8 cellular contexts compared by ENCODE assay signal in the genomic region with DNA sequence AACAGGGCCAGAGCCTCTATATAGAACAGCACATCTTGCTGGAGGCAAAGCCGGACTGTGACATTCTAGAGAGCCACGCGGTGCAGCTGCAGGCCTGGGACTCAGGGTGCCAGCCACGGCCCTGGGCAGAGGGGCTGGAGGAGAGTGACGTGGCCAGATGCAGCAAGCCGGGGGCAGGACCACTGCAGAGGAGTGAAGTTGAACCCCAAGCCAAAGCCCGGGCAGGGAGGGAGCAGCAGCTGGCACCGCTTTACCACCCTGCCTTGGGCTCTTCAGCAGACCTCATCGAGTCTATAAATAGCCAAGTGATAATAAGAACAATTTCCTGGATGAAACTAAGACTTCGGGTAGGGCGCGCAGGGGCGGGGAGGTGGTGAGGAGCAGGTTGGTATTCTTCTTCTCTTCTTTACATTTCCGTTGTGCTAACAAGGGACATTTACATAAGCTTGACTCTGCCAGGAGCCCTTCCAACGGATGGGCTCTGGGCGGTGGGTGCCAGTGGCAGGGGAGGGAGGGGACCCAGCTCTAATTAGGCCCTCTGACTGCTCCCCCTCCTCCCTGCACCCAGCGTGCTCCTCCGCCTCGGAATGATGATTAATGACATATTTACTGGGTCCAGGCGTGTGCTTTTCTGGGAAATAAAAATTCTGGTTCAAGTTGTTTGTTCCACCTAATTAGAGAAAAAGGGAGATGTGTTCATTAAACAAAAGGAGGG.
DNase-seq lines count a peak whose midpoint lies in the region; ATAC-seq and TF ChIP-seq lines count a peak whose summit lies in the region.

No MANE protein-coding gene starts in this region.

- peak overlapping the region; percentile 95 for H3K4me2 ChIP-seq in DOHH2 (ENCODE audit: low read length)
- H3K4me2 ChIP-seq in SK-N-SH, result no peak overlapping the region

- no peak for TF ChIP-seq CTCF in DOHH2 (IDR thresholded peaks at IDR 0.05; ENCODE audit: low read depth, low read length, poor library complexity, severe bottlenecking)
- no peak for TF ChIP-seq CTCF in SK-N-SH (IDR thresholded peaks at IDR 0.05)

- H3K9me2 ChIP-seq in DOHH2 (replicated peaks; ENCODE audit: control insufficient read depth, low read length) (no peaks in the 10 kb centered on the region), SK-N-SH (no peaks in the 10 kb centered on the region)

- H3F3A ChIP-seq in DOHH2 (ENCODE audit: control insufficient read depth, insufficient read depth) (peaks cover 3% of the 10 kb centered on the region; the same call in 1 of the 2 replicates), SK-N-SH (replicated peaks; ENCODE audit: insufficient read depth) (no peaks in the 10 kb centered on the region)

- peak overlapping the region; percentile 77 for H3K4me3 ChIP-seq in DOHH2 (ENCODE audit: low read length)
- H3K4me3 ChIP-seq in SK-N-SH (ENCODE audit: low read depth in 2 of 2, low read length in 1 of 2), result no peak overlapping the region

- H3K79me2 ChIP-seq in DOHH2 (ENCODE audit: control insufficient read depth, low read length) (no peaks in the 10 kb centered on the region), SK-N-SH (ENCODE audit: insufficient read depth) (no peaks in the 10 kb centered on the region)

- H3K9me3 ChIP-seq in DOHH2 (ENCODE audit: control insufficient read depth, insufficient read depth, low read length) (no peaks in the 10 kb centered on the region), SK-N-SH (no peaks in the 10 kb centered on the region)

- TF ChIP-seq RAD21 in SK-N-SH (IDR thresholded peaks at IDR 0.05; ENCODE audit: low read length), result no peak

- H3K27me3 ChIP-seq in DOHH2 (ENCODE audit: control insufficient read depth, low read length), result no peaks in the 10 kb centered on the region; the same call in 1 of the 2 replicates
- H3K27me3 ChIP-seq in SK-N-SH (ENCODE audit: insufficient read depth), result no peaks in the 10 kb centered on the region

- POLR2A ChIA-PET in SK-N-SH (lab: Yijun Ruan, JAX), result no interaction called here

- H4K20me1 ChIP-seq in DOHH2 (ENCODE audit: control insufficient read depth, insufficient read depth, low read depth, low read length) (no peaks in the 10 kb centered on the region), SK-N-SH (ENCODE audit: insufficient read depth) (no peaks in the 10 kb centered on the region)

- in situ Hi-C loops in G401 (cut with HindIII; ENCODE audit: low sequenced_read_pairs), result no loop called here

- CTCF ChIA-PET in SK-N-SH (lab: Yijun Ruan, JAX), result interaction anchor here (0.6 to 9.2 kb wide), 7 partner anchors 8 to 525 kb away, joined by 3 to 78 read pairs (median 5); no protein-coding TSS in a partner anchor

- H3K27ac ChIP-seq in DOHH2 (ENCODE audit: low read depth, low read length) (peak overlapping the region; percentile 80), SK-N-SH (ENCODE audit: low read depth in 2 of 2, low read length in 1 of 2) (no peak overlapping the region)

- DNase-seq in SK-N-SH (peak; percentile 57), mucosa of gallbladder (ENCODE audit: low spot score) (peak; percentile 18), NCI-H1048 (lab: John Stamatoyannopoulos, UW) (no peak), G401 (ENCODE audit: low spot score) (no peak)
- no peak for DNase-seq in stimulated activated CD4-positive, alpha-beta T cell treated with anti-CD3 and anti-CD28 coated beads, Interleukin-12 subunit alpha, Interleukin-12 subunit beta, amount 100 ng/mL, for 4 hours

- peak; percentile 72 for ATAC-seq in GM19455 (IDR thresholded peaks at IDR 0.05; ENCODE audit: unreplicated experiment)
- ATAC-seq in HG03457 (IDR thresholded peaks at IDR 0.05; ENCODE audit: unreplicated experiment), result peak; percentile 85

- 61% methylated on average over 18 of the region's 20 CpGs for WGBS in SK-N-SH (ENCODE audit: low lambda C conversion rate)

- no peak overlapping the region for H2AFZ ChIP-seq in SK-N-SH (ENCODE audit: low read depth)

- H3K4me1 ChIP-seq in DOHH2 (ENCODE audit: control insufficient read depth, low read length) (peaks cover 46% of the 10 kb centered on the region), SK-N-SH (ENCODE audit: control insufficient read depth in 1 of 2, insufficient read depth in 2 of 2, low read depth in 1 of 2, low read length in 1 of 2) (peaks cover 8 to 17% of the 10 kb centered on the region in 2 experiments; a peak in 2 of 4 replicates)

- no peak for TF ChIP-seq EP300 in SK-N-SH (IDR thresholded peaks at IDR 0.05; ENCODE audit: borderline replicate concordance in 1 of 2, low read depth in 1 of 2, low read length in 1 of 2)

- no peak overlapping the region for H3K9ac ChIP-seq in SK-N-SH

- no peaks in the 10 kb centered on the region for H3K36me3 ChIP-seq in DOHH2 (ENCODE audit: control insufficient read depth, low read length)
- no peaks in the 10 kb centered on the region for H3K36me3 ChIP-seq in SK-N-SH (replicated peaks in 1 of 2; ENCODE audit: control insufficient read depth in 1 of 2, insufficient read depth in 2 of 2, low read length in 1 of 2)

TF ChIP-seq in SK-N-SH, 30 proteins besides CTCF, POLR2A, EP300 and RAD21:
- TF ChIP-seq, protein P1, sequence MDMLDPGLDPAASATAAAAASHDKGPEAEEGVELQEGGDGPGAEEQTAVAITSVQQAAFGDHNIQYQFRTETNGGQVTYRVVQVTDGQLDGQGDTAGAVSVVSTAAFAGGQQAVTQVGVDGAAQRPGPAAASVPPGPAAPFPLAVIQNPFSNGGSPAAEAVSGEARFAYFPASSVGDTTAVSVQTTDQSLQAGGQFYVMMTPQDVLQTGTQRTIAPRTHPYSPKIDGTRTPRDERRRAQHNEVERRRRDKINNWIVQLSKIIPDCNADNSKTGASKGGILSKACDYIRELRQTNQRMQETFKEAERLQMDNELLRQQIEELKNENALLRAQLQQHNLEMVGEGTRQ (IDR thresholded peaks at IDR 0.05; ENCODE audit: borderline replicate concordance, low read depth, low read length), result no peak
- TF ChIP-seq, protein P2, sequence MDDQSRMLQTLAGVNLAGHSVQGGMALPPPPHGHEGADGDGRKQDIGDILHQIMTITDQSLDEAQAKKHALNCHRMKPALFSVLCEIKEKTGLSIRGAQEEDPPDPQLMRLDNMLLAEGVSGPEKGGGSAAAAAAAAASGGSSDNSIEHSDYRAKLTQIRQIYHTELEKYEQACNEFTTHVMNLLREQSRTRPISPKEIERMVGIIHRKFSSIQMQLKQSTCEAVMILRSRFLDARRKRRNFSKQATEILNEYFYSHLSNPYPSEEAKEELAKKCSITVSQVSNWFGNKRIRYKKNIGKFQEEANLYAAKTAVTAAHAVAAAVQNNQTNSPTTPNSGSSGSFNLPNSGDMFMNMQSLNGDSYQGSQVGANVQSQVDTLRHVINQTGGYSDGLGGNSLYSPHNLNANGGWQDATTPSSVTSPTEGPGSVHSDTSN (IDR thresholded peaks at IDR 0.05), result no peak
- TF ChIP-seq TCF12 (IDR thresholded peaks at IDR 0.05) (no peak), FOSL2 (IDR thresholded peaks at IDR 0.05; ENCODE audit: borderline replicate concordance, low read depth) (no peak), TAF1 (IDR thresholded peaks at IDR 0.05; ENCODE audit: borderline replicate concordance, low read depth, low read length) (no peak)
- TF ChIP-seq, protein P3, sequence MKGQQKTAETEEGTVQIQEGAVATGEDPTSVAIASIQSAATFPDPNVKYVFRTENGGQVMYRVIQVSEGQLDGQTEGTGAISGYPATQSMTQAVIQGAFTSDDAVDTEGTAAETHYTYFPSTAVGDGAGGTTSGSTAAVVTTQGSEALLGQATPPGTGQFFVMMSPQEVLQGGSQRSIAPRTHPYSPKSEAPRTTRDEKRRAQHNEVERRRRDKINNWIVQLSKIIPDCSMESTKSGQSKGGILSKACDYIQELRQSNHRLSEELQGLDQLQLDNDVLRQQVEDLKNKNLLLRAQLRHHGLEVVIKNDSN (IDR thresholded peaks at IDR 0.05; ENCODE audit: borderline replicate concordance, low read depth), result no peak
- TF ChIP-seq, protein P4, sequence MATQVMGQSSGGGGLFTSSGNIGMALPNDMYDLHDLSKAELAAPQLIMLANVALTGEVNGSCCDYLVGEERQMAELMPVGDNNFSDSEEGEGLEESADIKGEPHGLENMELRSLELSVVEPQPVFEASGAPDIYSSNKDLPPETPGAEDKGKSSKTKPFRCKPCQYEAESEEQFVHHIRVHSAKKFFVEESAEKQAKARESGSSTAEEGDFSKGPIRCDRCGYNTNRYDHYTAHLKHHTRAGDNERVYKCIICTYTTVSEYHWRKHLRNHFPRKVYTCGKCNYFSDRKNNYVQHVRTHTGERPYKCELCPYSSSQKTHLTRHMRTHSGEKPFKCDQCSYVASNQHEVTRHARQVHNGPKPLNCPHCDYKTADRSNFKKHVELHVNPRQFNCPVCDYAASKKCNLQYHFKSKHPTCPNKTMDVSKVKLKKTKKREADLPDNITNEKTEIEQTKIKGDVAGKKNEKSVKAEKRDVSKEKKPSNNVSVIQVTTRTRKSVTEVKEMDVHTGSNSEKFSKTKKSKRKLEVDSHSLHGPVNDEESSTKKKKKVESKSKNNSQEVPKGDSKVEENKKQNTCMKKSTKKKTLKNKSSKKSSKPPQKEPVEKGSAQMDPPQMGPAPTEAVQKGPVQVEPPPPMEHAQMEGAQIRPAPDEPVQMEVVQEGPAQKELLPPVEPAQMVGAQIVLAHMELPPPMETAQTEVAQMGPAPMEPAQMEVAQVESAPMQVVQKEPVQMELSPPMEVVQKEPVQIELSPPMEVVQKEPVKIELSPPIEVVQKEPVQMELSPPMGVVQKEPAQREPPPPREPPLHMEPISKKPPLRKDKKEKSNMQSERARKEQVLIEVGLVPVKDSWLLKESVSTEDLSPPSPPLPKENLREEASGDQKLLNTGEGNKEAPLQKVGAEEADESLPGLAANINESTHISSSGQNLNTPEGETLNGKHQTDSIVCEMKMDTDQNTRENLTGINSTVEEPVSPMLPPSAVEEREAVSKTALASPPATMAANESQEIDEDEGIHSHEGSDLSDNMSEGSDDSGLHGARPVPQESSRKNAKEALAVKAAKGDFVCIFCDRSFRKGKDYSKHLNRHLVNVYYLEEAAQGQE (IDR thresholded peaks at IDR 0.05; ENCODE audit: low read depth, low read length), result no peak

Comparison
In these comparisons a context has a peak if more than half of its experiments do, and no peak if none do; other contexts are left out.
1. DNase-seq: peak in SK-N-SH (single experiment) and mucosa of gallbladder (single experiment); none in stimulated activated CD4-positive, alpha-beta T cell treated with anti-CD3 and anti-CD28 coated beads, Interleukin-12 subunit alpha, Interleukin-12 subunit beta, amount 100 ng/mL, for 4 hours (single experiment), NCI-H1048 (single experiment) and G401 (single experiment).